ENCODE assay signal across 13 cellular contexts in genomic region chr2:41955641-41956040, GRCh38.
DNase-seq lines count a peak whose midpoint lies in the region; ATAC-seq and TF ChIP-seq lines count a peak whose summit lies in the region.
"Had no signal": no experiment of that assay in that cellular context is flagged by ENCODE, and none has a peak within 500 bp of the region (broad histone marks: within the 10 kb centered on the region; RNA-seq: fewer than 3 reads in every experiment).

No MANE protein-coding gene starts in this region.

- H4K20me1 ChIP-seq in SK-N-SH (ENCODE audit: insufficient read depth) = no peaks in the 10 kb centered on the region

- no peaks in the 10 kb centered on the region for H3K36me3 Mint-ChIP-seq in T-cell

- H3K79me2 ChIP-seq in SK-N-SH (ENCODE audit: insufficient read depth) = no peaks in the 10 kb centered on the region

- peak in 1 of 2 experiments; percentile 63; a peak in 2 of 4 replicates for TF ChIP-seq EP300 in SK-N-SH (IDR thresholded peaks at IDR 0.05; ENCODE audit: borderline replicate concordance in 1 of 2, low read depth in 1 of 2, low read length in 1 of 2)

- TF ChIP-seq RAD21 in SK-N-SH (IDR thresholded peaks at IDR 0.05; ENCODE audit: low read length) = peak; percentile 15; the same call in 1 of the 2 replicates

- H3K27ac Mint-ChIP-seq in T-cell = no peak overlapping the region

- H2AFZ ChIP-seq in SK-N-SH (ENCODE audit: low read depth) = no peak overlapping the region

- 0 out of 2 replicates have a peak overlapping the region, but pooled peaks have one; percentile 29 for H3K4me2 ChIP-seq in SK-N-SH

- DNase-seq in GDM1 (lab: John Stamatoyannopoulos, UW) (peak; percentile 15), SK-N-SH (no peak), T-cell (no peak), T-helper 1 cell (no peak), NCI-H82 treated with DMSO at 0.1 percent for 48 hours (lab: John Stamatoyannopoulos, UW; ENCODE audit: unreplicated experiment) (no peak)
- DNase-seq in stimulated activated naive CD4-positive, alpha-beta T cell (lab: John Stamatoyannopoulos, UW) = no peak
- DNase-seq: activated naive CD4-positive, alpha-beta T cell treated with Interleukin-2 at 50 U/mL for 16 hours; dermis blood vessel endothelial cell; NCI-H1105 treated with DMSO at 0.1 percent for 48 hours; sigmoid colon had no signal

- TF ChIP-seq CTCF in SK-N-SH (IDR thresholded peaks at IDR 0.05) = no peak

- WGBS in SK-N-SH (ENCODE audit: low lambda C conversion rate) = 56% methylated on average over 2 of the region's 2 CpGs

- POLR2A ChIA-PET in SK-N-SH (lab: Yijun Ruan, JAX) = interaction anchor here (1.1 to 3.9 kb wide), 5 partner anchors 69 to 91 kb away, joined by 3 to 93 read pairs (median 8); partner anchors contain the start of gene PKDCC
- POLR2A ChIA-PET in T-cell (lab: Charles Lee) = no interaction called here

- H3F3A ChIP-seq in SK-N-SH (replicated peaks; ENCODE audit: insufficient read depth) = no peaks in the 10 kb centered on the region

- CTCF ChIA-PET in SK-N-SH (lab: Yijun Ruan, JAX) = interaction anchor here (1.9 to 6.4 kb wide), 9 partner anchors 8 to 131 kb away, joined by 6 to 108 read pairs (median 13); no protein-coding TSS in a partner anchor
- CTCF ChIA-PET in T-cell (lab: Charles Lee) = no interaction called here

- peak overlapping the region in 1 of 2 experiments; percentile 99; a peak in 3 of 4 replicates for H3K27ac ChIP-seq in SK-N-SH (ENCODE audit: low read depth in 2 of 2, low read length in 1 of 2)
- H3K27ac ChIP-seq: C4-2B, sigmoid colon had no signal

- no peaks in the 10 kb centered on the region for H3K9me3 ChIP-seq in SK-N-SH
- H3K9me3 ChIP-seq: sigmoid colon had no signal

- no peaks in the 10 kb centered on the region for H3K9me3 Mint-ChIP-seq in T-cell

- no peak overlapping the region for H3K4me3 Mint-ChIP-seq in T-cell

- peaks cover 0 to 7% (median 3%) of the 10 kb centered on the region in 3 donors for H3K4me1 Mint-ChIP-seq in T-cell

- no peaks in the 10 kb centered on the region for H3K9me2 ChIP-seq in SK-N-SH

- peaks cover 0 to 62% of the 10 kb centered on the region in 2 experiments; a peak in 2 of 4 replicates for H3K4me1 ChIP-seq in SK-N-SH (ENCODE audit: control insufficient read depth in 1 of 2, insufficient read depth in 2 of 2, low read depth in 1 of 2, low read length in 1 of 2)

- peaks cover 9 to 16% of the 10 kb centered on the region in 2 donors for H3K27me3 Mint-ChIP-seq in T-cell

- H3K9ac ChIP-seq in SK-N-SH = no peak overlapping the region

- no peaks in the 10 kb centered on the region; the same call in 1 of the 2 replicates for H3K27me3 ChIP-seq in SK-N-SH (ENCODE audit: insufficient read depth)
- H3K27me3 ChIP-seq: sigmoid colon had no signal

- peak overlapping the region in 1 of 2 experiments; percentile 35; a peak in 2 of 4 replicates for H3K4me3 ChIP-seq in SK-N-SH (ENCODE audit: low read depth in 2 of 2, low read length in 1 of 2)
- H3K4me3 ChIP-seq: sigmoid colon had no signal

- ATAC-seq in GM19468 (IDR thresholded peaks at IDR 0.05; ENCODE audit: extremely low read depth, unreplicated experiment) = peak; percentile 51
- ATAC-seq in HG03175 (IDR thresholded peaks at IDR 0.05; ENCODE audit: unreplicated experiment) = peak; percentile 62
- no peak for ATAC-seq in T-cell (replicated peaks in 1 of 4)

- H3K36me3 ChIP-seq in SK-N-SH (replicated peaks in 1 of 2; ENCODE audit: control insufficient read depth in 1 of 2, insufficient read depth in 2 of 2, low read length in 1 of 2) = no peaks in the 10 kb centered on the region
- H3K36me3 ChIP-seq: sigmoid colon had no signal

TF ChIP-seq in SK-N-SH, 30 proteins besides CTCF, POLR2A, EP300 and RAD21:
- TF ChIP-seq NRF1 (IDR thresholded peaks at IDR 0.05; ENCODE audit: low read depth, low read length) = no peak
- TF ChIP-seq MXI1 (IDR thresholded peaks at IDR 0.05; ENCODE audit: low read depth, low read length) = 0 out of 2 replicates have a peak, but pooled peaks have one; percentile 34

Comparison
In these comparisons a context has a peak if more than half of its experiments do, and no peak if none do; other contexts are left out.
1. ATAC-seq: peak in GM19468 (single experiment) and HG03175 (single experiment); none in T-cell (0 of 4).